Comparison of ENCODE assay signal across 5 cellular contexts in genomic region chr1:25410017-25410416, GRCh38. TPM values are rescaled to one million over a fixed set of nuclear protein-coding genes. Genes with fewer than 3 reads are reported as not detected.
"Had no signal": no experiment of that assay in that cellular context is flagged by ENCODE, and none has a peak within 500 bp of the region (broad histone marks: within the 10 kb centered on the region; RNA-seq: fewer than 3 reads in every experiment).

No MANE protein-coding gene starts in this region.

RNA-seq across cellular contexts. Expression of gene RHCE, which starts 10.6 kb away (rescaled TPM):
- total RNA-seq: activated B cell treated with CpG ODN at 0.5 μM for 24 hours; activated T-helper 1 cell treated with anti-CD3 and anti-CD28 coated beads, Interleukin-12 subunit alpha, Interleukin-12 subunit beta, Interleukin-2, Interleukin-4 antibody, amounts not matched to agents 30 ng/mL and 10 ng/mL and 1 ng/mL, durations not matched to agents 14 hours and 24 hours and 36 hours; T-helper 17 cell; T-helper 2 cell treated with Interferon-gamma antibody and Interleukin-4, amounts not matched to agents 100 ng/mL and 5 ng/mL, for 36 hours had no signal
- polyA plus RNA-seq: aorta had no signal
